8 cellular contexts compared by ENCODE assay signal in the genomic region with DNA sequence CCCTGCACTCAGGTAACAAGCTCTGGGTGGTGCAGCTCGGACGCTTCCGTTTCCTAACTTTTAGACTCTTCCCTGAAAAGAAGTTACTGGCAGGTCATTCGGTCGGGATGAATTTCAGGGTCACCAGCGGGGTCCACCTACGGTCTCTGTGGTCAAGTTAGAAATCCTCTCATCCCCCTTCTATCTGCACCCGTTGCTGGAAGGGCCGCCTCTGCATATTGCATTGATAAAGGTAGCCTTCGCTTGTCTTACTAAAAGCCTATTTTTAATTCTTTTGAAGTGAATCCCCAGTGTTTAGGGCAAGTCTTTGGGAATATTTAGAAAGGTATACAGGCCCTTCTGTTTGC. TPM values are rescaled to one million over a fixed set of nuclear protein-coding genes. Genes with fewer than 3 reads are reported as not detected.
A peak's percentile ranks its signal among the peaks of the same experiment; 100 is the strongest.
DNase-seq lines count a peak whose midpoint lies in the region; ATAC-seq, FAIRE-seq and TF ChIP-seq lines count a peak whose summit lies in the region.

No MANE protein-coding gene starts in this region.

- peaks cover 6 to 17% of the 10 kb centered on the region in 2 donors for H3K36me3 ChIP-seq in kidney (ENCODE audit: control insufficient read depth in 1 of 2, insufficient read depth in 2 of 2, low read length in 2 of 2)
- H3K36me3 ChIP-seq in tibial artery = peaks cover 13 to 18% (median 16%) of the 10 kb centered on the region in 3 donors

- peak overlapping the region; percentile 84 for H3K27ac Mint-ChIP-seq in activated T-helper 2 cell treated with anti-CD3 and anti-CD28 coated beads, Interferon-gamma antibody, Interleukin-2, Interleukin-4, amounts not matched to agents 10 μg/mL and 5 μg/mL and 100 μg/mL, durations not matched to agents 14 hours and 24 hours and 36 hours

- H3K27me3 ChIP-seq in tibial artery = no peaks in the 10 kb centered on the region

- H3K27ac ChIP-seq in kidney (ENCODE audit: low read depth in 2 of 2, low read length in 2 of 2) (peak overlapping the region; percentile 69 to 77), tibial artery (peak overlapping the region; percentile 81 to 88)

- H3K27me3 Mint-ChIP-seq in activated T-cell treated with anti-CD3 and anti-CD28 coated beads, Interleukin-2, amount 50 U/mL, for 4 hours (ENCODE audit: low read depth) = no peaks in the 10 kb centered on the region
- H3K27me3 Mint-ChIP-seq in activated T-helper 2 cell treated with anti-CD3 and anti-CD28 coated beads, Interferon-gamma antibody, Interleukin-2, Interleukin-4, amounts not matched to agents 10 μg/mL and 5 μg/mL and 100 μg/mL, durations not matched to agents 14 hours and 24 hours and 36 hours (ENCODE audit: low read depth) = no peaks in the 10 kb centered on the region

- ATAC-seq in activated T-cell treated with anti-CD3 and anti-CD28 coated beads, Interleukin-2, amount 50 U/mL, for 4 hours = no peak
- ATAC-seq in HG02588 (IDR thresholded peaks at IDR 0.05; ENCODE audit: unreplicated experiment) = no peak

- intact Hi-C loops in activated T-helper 2 cell treated with anti-CD3 and anti-CD28 coated beads, Interferon-gamma antibody, Interleukin-2, Interleukin-4, amounts not matched to agents 10 μg/mL and 5 μg/mL and 100 μg/mL, durations not matched to agents 14 hours and 24 hours and 36 hours (cut with micrococcal nuclease) = no loop called here
- intact Hi-C loops in kidney (cut with DNase I) (no loop called here), tibial artery (cut with DNase I; ENCODE audit: low total_unique reads) (no loop called here)

- H3K9me3 Mint-ChIP-seq in activated T-cell treated with anti-CD3 and anti-CD28 coated beads, Interleukin-2, amount 50 U/mL, for 4 hours = no peaks in the 10 kb centered on the region
- H3K9me3 Mint-ChIP-seq in activated T-helper 2 cell treated with anti-CD3 and anti-CD28 coated beads, Interferon-gamma antibody, Interleukin-2, Interleukin-4, amounts not matched to agents 10 μg/mL and 5 μg/mL and 100 μg/mL, durations not matched to agents 14 hours and 24 hours and 36 hours = no peaks in the 10 kb centered on the region

- H3K4me3 ChIP-seq in kidney (ENCODE audit: low read length in 2 of 2) = peak overlapping the region; percentile 86 to 87
- H3K4me3 ChIP-seq in tibial artery = peak overlapping the region; percentile 81 to 87

- H3K9me3 ChIP-seq in kidney (ENCODE audit: control insufficient read depth in 1 of 2, low read length in 2 of 2) (no peaks in the 10 kb centered on the region), tibial artery (no peaks in the 10 kb centered on the region)

- no peak for FAIRE-seq in kidney (lab: Jason Lieb, UNC)

- H3K4me3 Mint-ChIP-seq in activated T-cell treated with anti-CD3 and anti-CD28 coated beads, Interleukin-2, amount 50 U/mL, for 4 hours = peak overlapping the region; percentile 96
- H3K4me3 Mint-ChIP-seq in activated T-helper 2 cell treated with anti-CD3 and anti-CD28 coated beads, Interferon-gamma antibody, Interleukin-2, Interleukin-4, amounts not matched to agents 10 μg/mL and 5 μg/mL and 100 μg/mL, durations not matched to agents 14 hours and 24 hours and 36 hours (ENCODE audit: low read depth) = peak overlapping the region; percentile 95

- H3K36me3 Mint-ChIP-seq in activated T-cell treated with anti-CD3 and anti-CD28 coated beads, Interleukin-2, amount 50 U/mL, for 4 hours (ENCODE audit: insufficient read depth) = peaks cover 10% of the 10 kb centered on the region
- H3K36me3 Mint-ChIP-seq in activated T-helper 2 cell treated with anti-CD3 and anti-CD28 coated beads, Interferon-gamma antibody, Interleukin-2, Interleukin-4, amounts not matched to agents 10 μg/mL and 5 μg/mL and 100 μg/mL, durations not matched to agents 14 hours and 24 hours and 36 hours (ENCODE audit: low read depth) = peaks cover 27% of the 10 kb centered on the region

- no peak for DNase-seq in activated T-cell treated with anti-CD3 and anti-CD28 coated beads, Interleukin-2, amount 50 U/mL, for 4 hours
- no peak for DNase-seq in activated T-cell treated with anti-CD3 and anti-CD28 coated beads, Interleukin-2, amount 50 U/mL, for 1 hour
- DNase-seq in activated T-helper 2 cell treated with anti-CD3 and anti-CD28 coated beads, Interferon-gamma antibody, Interleukin-2, Interleukin-4, amounts not matched to agents 10 μg/mL and 5 μg/mL and 100 μg/mL, durations not matched to agents 14 hours and 24 hours and 36 hours (ENCODE audit: low spot score) = no peak
- DNase-seq in kidney (no peak), tibial artery (no peak), nucleus accumbens (lab: John Stamatoyannopoulos, UW) (no peak), AG08396 (ENCODE audit: low spot score) (no peak)

- TF ChIP-seq CTCF in kidney (IDR thresholded peaks at IDR 0.05; ENCODE audit: borderline replicate concordance, extremely low read depth, insufficient read depth) = no peak
- TF ChIP-seq CTCF in tibial artery (IDR thresholded peaks at IDR 0.05) = no peak

- peaks cover 0 to 7% of the 10 kb centered on the region in 2 donors for H3K4me1 ChIP-seq in kidney (ENCODE audit: control insufficient read depth in 1 of 2, insufficient read depth in 1 of 2, low read depth in 1 of 2, low read length in 2 of 2)
- H3K4me1 ChIP-seq in tibial artery = peaks cover 0 to 42% (median 13%) of the 10 kb centered on the region in 4 donors

- peak overlapping the region; percentile 61 to 62 for H3K9ac ChIP-seq in kidney (ENCODE audit: low read length in 2 of 2)

- peaks cover 29% of the 10 kb centered on the region for H3K4me1 Mint-ChIP-seq in activated T-cell treated with anti-CD3 and anti-CD28 coated beads, Interleukin-2, amount 50 U/mL, for 4 hours (ENCODE audit: low read depth)
- H3K4me1 Mint-ChIP-seq in activated T-helper 2 cell treated with anti-CD3 and anti-CD28 coated beads, Interferon-gamma antibody, Interleukin-2, Interleukin-4, amounts not matched to agents 10 μg/mL and 5 μg/mL and 100 μg/mL, durations not matched to agents 14 hours and 24 hours and 36 hours (ENCODE audit: low read depth) = peaks cover 19% of the 10 kb centered on the region

RNA-seq across cellular contexts. Expression of gene CRLS1, which starts 0.7 kb away (rescaled TPM):
- total RNA-seq in activated T-cell treated with anti-CD3 and anti-CD28 coated beads, Interleukin-2, amount 50 U/mL, for 4 hours = 10 to 100 TPM; 61.1 to 72.6 (median 66.1) TPM
- 52.1 TPM in 2 replicates for total RNA-seq in activated T-helper 2 cell treated with anti-CD3 and anti-CD28 coated beads, Interferon-gamma antibody, Interleukin-2, Interleukin-4, amounts not matched to agents 10 μg/mL and 5 μg/mL and 100 μg/mL, durations not matched to agents 14 hours and 24 hours and 36 hours
- total RNA-seq in kidney = 49.1 TPM
- polyA plus RNA-seq in kidney (ENCODE audit: insufficient read depth, low read depth, low replicate concordance) = 88.9 TPM

RNA-seq across cellular contexts. Expression of gene LRRN4, which starts 47.3 kb away (rescaled TPM):
- under 1 TPM in 2 of 3 donors, not detected in 1; 0.08 to 0.11 TPM for total RNA-seq in activated T-cell treated with anti-CD3 and anti-CD28 coated beads, Interleukin-2, amount 50 U/mL, for 4 hours
- 0.11 TPM in 1 of 2 replicates, not detected in the other for total RNA-seq in activated T-helper 2 cell treated with anti-CD3 and anti-CD28 coated beads, Interferon-gamma antibody, Interleukin-2, Interleukin-4, amounts not matched to agents 10 μg/mL and 5 μg/mL and 100 μg/mL, durations not matched to agents 14 hours and 24 hours and 36 hours
- total RNA-seq in kidney = 89.3 TPM
- polyA plus RNA-seq in kidney (ENCODE audit: insufficient read depth, low read depth, low replicate concordance) = 1.6 TPM

RNA-seq across cellular contexts. Expression of gene MCM8, which starts 56.1 kb away (rescaled TPM):
- 10 to 100 TPM; 19.7 to 27.3 (median 20.1) TPM for total RNA-seq in activated T-cell treated with anti-CD3 and anti-CD28 coated beads, Interleukin-2, amount 50 U/mL, for 4 hours
- total RNA-seq in activated T-helper 2 cell treated with anti-CD3 and anti-CD28 coated beads, Interferon-gamma antibody, Interleukin-2, Interleukin-4, amounts not matched to agents 10 μg/mL and 5 μg/mL and 100 μg/mL, durations not matched to agents 14 hours and 24 hours and 36 hours = 33.5 and 35.2 TPM in 2 replicates
- 6.6 TPM for total RNA-seq in kidney
- polyA plus RNA-seq in kidney (ENCODE audit: insufficient read depth, low read depth, low replicate concordance) = 1.9 TPM

RNA-seq across cellular contexts. Expression of gene TRMT6, which starts 56.2 kb away (rescaled TPM):
- 10 to 100 TPM; 45.3 to 47.5 (median 45.8) TPM for total RNA-seq in activated T-cell treated with anti-CD3 and anti-CD28 coated beads, Interleukin-2, amount 50 U/mL, for 4 hours
- total RNA-seq in activated T-helper 2 cell treated with anti-CD3 and anti-CD28 coated beads, Interferon-gamma antibody, Interleukin-2, Interleukin-4, amounts not matched to agents 10 μg/mL and 5 μg/mL and 100 μg/mL, durations not matched to agents 14 hours and 24 hours and 36 hours = 25.5 and 27.5 TPM in 2 replicates
- 12.3 TPM for total RNA-seq in kidney
- polyA plus RNA-seq in kidney (ENCODE audit: insufficient read depth, low read depth, low replicate concordance) = 9.1 TPM

Comparison
In these comparisons a context has a peak if more than half of its experiments do, and no peak if none do; other contexts are left out.
1. RNA of gene LRRN4, which starts 47.3 kb away (total RNA-seq): 89.3 TPM in kidney (single experiment); 0.08 to 0.11 TPM in activated T-cell treated with anti-CD3 and anti-CD28 coated beads, Interleukin-2, amount 50 U/mL, for 4 hours and 0.11 TPM in activated T-helper 2 cell treated with anti-CD3 and anti-CD28 coated beads, Interferon-gamma antibody, Interleukin-2, Interleukin-4, amounts not matched to agents 10 μg/mL and 5 μg/mL and 100 μg/mL, durations not matched to agents 14 hours and 24 hours and 36 hours; every median in the first group is over 10 times any median in the second.